ENCODE assay signal across 2 cellular contexts in the genomic region with DNA sequence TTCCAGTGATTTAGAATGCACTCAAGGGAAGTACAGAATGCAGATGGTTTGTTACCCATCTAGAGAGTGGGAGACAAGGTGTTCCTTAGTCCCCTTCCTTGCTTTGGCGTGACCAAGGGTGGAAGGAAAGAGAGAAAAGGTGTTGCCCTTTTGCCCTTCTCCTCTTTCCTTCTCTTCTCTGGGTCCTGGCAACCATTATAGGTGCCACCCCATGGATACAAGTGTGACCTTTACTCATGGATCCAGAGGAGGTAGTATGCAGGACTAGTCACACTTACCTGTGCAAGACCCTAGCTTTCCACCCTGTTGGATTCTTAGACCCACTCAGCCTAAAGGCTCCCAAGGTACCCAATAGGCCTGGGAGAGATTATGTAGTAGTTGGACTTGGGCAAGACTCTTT.
TF ChIP-seq lines count a peak whose summit lies in the region.

No MANE protein-coding gene starts in this region.

TF ChIP-seq in HCT116, 20 proteins besides CTCF, POLR2A, EP300 and RAD21:
- TF ChIP-seq YY1 (IDR thresholded peaks at IDR 0.05; ENCODE audit: extremely low read depth, insufficient replicate concordance, low read depth, low read length) (peak; percentile 58), ELF1 (IDR thresholded peaks at IDR 0.05; ENCODE audit: borderline replicate concordance, low read depth) (no peak), TCF7L2 (IDR thresholded peaks at IDR 0.05; ENCODE audit: borderline replicate concordance, extremely low read depth, insufficient read depth, insufficient read length) (no peak), POLR2AphosphoS5 (IDR thresholded peaks at IDR 0.05; ENCODE audit: low read depth, low read length) (peak; percentile 28; the same call in 1 of the 2 replicates), EGR1 (IDR thresholded peaks at IDR 0.05; ENCODE audit: low read depth) (no peak), CBX3 (IDR thresholded peaks at IDR 0.05; ENCODE audit: low read depth) (peak; percentile 100), SP1 (IDR thresholded peaks at IDR 0.05; ENCODE audit: low read depth) (0 out of 2 replicates have a peak, but pooled peaks have one; percentile 14)
- TF ChIP-seq, protein P1, sequence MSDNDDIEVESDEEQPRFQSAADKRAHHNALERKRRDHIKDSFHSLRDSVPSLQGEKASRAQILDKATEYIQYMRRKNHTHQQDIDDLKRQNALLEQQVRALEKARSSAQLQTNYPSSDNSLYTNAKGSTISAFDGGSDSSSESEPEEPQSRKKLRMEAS (IDR thresholded peaks at IDR 0.05) = 0 out of 2 replicates have a peak, but pooled peaks have one; percentile 15
TF ChIP-seq in HCT116: peak in this region for 5.

TF ChIP-seq in HepG2, 621 proteins besides CTCF, POLR2A, EP300 and RAD21 (continues in another document):
- TF ChIP-seq ZNF331 (CRISPR knock-in tag; IDR thresholded peaks at IDR 0.05) (peak; percentile 61), IKZF1 (IDR thresholded peaks at IDR 0.05) (no peak), TIGD3 (CRISPR knock-in tag; IDR thresholded peaks at IDR 0.05; ENCODE audit: borderline replicate concordance) (no peak), MXD1 (CRISPR knock-in tag; IDR thresholded peaks at IDR 0.05) (no peak), RBAK (CRISPR knock-in tag; IDR thresholded peaks at IDR 0.05) (no peak), SOX13 (IDR thresholded peaks at IDR 0.05) (0 out of 2 replicates have a peak, but pooled peaks have one; percentile 13), SOX13 (CRISPR knock-in tag; conservative IDR thresholded peaks at IDR 0.05 in 1 of 2, IDR thresholded peaks at IDR 0.05 in 1 of 2) (no peak), XRCC5 (optimal IDR thresholded peaks at IDR 0.05; ENCODE audit: low read length) (peak; percentile 91), ZMYM2 (CRISPR knock-in tag; IDR thresholded peaks at IDR 0.05) (peak; percentile 64; the same call in 1 of the 2 replicates), NFIB (CRISPR knock-in tag; IDR thresholded peaks at IDR 0.05; ENCODE audit: borderline replicate concordance) (no peak), BCL6 (CRISPR knock-in tag; IDR thresholded peaks at IDR 0.05) (no peak), ZNF614 (CRISPR knock-in tag; IDR thresholded peaks at IDR 0.05; ENCODE audit: borderline replicate concordance) (no peak), PHF21A (CRISPR knock-in tag; IDR thresholded peaks at IDR 0.05) (peak; percentile 17; the same call in 1 of the 2 replicates), HNRNPL (IDR thresholded peaks at IDR 0.05; ENCODE audit: low read depth, low read length) (no peak), CBX1 (IDR thresholded peaks at IDR 0.05; ENCODE audit: low read depth) (peak; percentile 99), ZKSCAN1 (IDR thresholded peaks at IDR 0.05; ENCODE audit: low read length) (peak; percentile 75; the same call in 1 of the 2 replicates), CAMTA2 (CRISPR knock-in tag; IDR thresholded peaks at IDR 0.05; ENCODE audit: borderline replicate concordance) (no peak), ZNF317 (CRISPR knock-in tag; IDR thresholded peaks at IDR 0.05) (0 out of 2 replicates have a peak, but pooled peaks have one; percentile 32), ARNTL (CRISPR knock-in tag; IDR thresholded peaks at IDR 0.05) (no peak), ZNF12 (CRISPR knock-in tag; IDR thresholded peaks at IDR 0.05) (0 out of 2 replicates have a peak, but pooled peaks have one; percentile 39), TOPORS (CRISPR knock-in tag; IDR thresholded peaks at IDR 0.05) (peak; percentile 99), ZNF616 (CRISPR knock-in tag; IDR thresholded peaks at IDR 0.05; ENCODE audit: low read depth) (peak; percentile 100), ZMAT3 (CRISPR knock-in tag; conservative IDR thresholded peaks at IDR 0.05) (no peak), ZFP1 (CRISPR knock-in tag; IDR thresholded peaks at IDR 0.05) (peak; percentile 57; the same call in 1 of the 2 replicates), CERS6 (CRISPR knock-in tag; IDR thresholded peaks at IDR 0.05) (no peak), SETDB1 (CRISPR knock-in tag; IDR thresholded peaks at IDR 0.05; ENCODE audit: borderline replicate concordance) (peak; percentile 97), ZNF280D (CRISPR knock-in tag; IDR thresholded peaks at IDR 0.05) (peak; percentile 100), GLI4 (CRISPR knock-in tag; IDR thresholded peaks at IDR 0.05; ENCODE audit: borderline replicate concordance) (no peak), SP140L (CRISPR knock-in tag; IDR thresholded peaks at IDR 0.05; ENCODE audit: borderline replicate concordance) (no peak), FOXP1 (IDR thresholded peaks at IDR 0.05) (no peak), FOXP1 (CRISPR knock-in tag; IDR thresholded peaks at IDR 0.05) (no peak), SIX1 (CRISPR knock-in tag; IDR thresholded peaks at IDR 0.05; ENCODE audit: borderline replicate concordance) (no peak), KDM1A (CRISPR knock-in tag; IDR thresholded peaks at IDR 0.05) (0 out of 2 replicates have a peak, but pooled peaks have one; percentile 42), CCAR2 (optimal IDR thresholded peaks at IDR 0.05; ENCODE audit: low read depth, low read length) (peak; percentile 38), EHMT2 (IDR thresholded peaks at IDR 0.05; ENCODE audit: borderline replicate concordance, low read depth, low read length) (no peak)
- TF ChIP-seq, protein P2, sequence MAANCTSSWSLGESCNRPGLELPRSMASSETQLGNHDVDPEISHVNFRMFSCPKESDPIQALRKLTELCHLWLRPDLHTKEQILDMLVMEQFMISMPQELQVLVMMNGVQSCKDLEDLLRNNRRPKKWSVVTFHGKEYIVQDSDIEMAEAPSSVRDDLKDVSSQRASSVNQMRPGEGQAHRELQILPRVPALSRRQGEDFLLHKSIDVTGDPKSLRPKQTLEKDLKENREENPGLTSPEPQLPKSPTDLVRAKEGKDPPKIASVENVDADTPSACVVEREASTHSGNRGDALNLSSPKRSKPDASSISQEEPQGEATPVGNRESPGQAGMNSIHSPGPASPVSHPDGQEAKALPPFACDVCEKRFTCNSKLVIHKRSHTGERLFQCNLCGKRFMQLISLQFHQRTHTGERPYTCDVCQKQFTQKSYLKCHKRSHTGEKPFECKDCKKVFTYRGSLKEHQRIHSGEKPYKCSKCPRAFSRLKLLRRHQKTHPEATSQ (CRISPR knock-in tag; IDR thresholded peaks at IDR 0.05; ENCODE audit: borderline replicate concordance) = peak; percentile 39; the same call in 1 of the 2 replicates
- TF ChIP-seq, protein P3, sequence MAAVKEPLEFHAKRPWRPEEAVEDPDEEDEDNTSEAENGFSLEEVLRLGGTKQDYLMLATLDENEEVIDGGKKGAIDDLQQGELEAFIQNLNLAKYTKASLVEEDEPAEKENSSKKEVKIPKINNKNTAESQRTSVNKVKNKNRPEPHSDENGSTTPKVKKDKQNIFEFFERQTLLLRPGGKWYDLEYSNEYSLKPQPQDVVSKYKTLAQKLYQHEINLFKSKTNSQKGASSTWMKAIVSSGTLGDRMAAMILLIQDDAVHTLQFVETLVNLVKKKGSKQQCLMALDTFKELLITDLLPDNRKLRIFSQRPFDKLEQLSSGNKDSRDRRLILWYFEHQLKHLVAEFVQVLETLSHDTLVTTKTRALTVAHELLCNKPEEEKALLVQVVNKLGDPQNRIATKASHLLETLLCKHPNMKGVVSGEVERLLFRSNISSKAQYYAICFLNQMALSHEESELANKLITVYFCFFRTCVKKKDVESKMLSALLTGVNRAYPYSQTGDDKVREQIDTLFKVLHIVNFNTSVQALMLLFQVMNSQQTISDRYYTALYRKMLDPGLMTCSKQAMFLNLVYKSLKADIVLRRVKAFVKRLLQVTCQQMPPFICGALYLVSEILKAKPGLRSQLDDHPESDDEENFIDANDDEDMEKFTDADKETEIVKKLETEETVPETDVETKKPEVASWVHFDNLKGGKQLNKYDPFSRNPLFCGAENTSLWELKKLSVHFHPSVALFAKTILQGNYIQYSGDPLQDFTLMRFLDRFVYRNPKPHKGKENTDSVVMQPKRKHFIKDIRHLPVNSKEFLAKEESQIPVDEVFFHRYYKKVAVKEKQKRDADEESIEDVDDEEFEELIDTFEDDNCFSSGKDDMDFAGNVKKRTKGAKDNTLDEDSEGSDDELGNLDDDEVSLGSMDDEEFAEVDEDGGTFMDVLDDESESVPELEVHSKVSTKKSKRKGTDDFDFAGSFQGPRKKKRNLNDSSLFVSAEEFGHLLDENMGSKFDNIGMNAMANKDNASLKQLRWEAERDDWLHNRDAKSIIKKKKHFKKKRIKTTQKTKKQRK (IDR thresholded peaks at IDR 0.05; ENCODE audit: low read length) = peak; percentile 69; the same call in 1 of the 2 replicates
- TF ChIP-seq, protein P4, sequence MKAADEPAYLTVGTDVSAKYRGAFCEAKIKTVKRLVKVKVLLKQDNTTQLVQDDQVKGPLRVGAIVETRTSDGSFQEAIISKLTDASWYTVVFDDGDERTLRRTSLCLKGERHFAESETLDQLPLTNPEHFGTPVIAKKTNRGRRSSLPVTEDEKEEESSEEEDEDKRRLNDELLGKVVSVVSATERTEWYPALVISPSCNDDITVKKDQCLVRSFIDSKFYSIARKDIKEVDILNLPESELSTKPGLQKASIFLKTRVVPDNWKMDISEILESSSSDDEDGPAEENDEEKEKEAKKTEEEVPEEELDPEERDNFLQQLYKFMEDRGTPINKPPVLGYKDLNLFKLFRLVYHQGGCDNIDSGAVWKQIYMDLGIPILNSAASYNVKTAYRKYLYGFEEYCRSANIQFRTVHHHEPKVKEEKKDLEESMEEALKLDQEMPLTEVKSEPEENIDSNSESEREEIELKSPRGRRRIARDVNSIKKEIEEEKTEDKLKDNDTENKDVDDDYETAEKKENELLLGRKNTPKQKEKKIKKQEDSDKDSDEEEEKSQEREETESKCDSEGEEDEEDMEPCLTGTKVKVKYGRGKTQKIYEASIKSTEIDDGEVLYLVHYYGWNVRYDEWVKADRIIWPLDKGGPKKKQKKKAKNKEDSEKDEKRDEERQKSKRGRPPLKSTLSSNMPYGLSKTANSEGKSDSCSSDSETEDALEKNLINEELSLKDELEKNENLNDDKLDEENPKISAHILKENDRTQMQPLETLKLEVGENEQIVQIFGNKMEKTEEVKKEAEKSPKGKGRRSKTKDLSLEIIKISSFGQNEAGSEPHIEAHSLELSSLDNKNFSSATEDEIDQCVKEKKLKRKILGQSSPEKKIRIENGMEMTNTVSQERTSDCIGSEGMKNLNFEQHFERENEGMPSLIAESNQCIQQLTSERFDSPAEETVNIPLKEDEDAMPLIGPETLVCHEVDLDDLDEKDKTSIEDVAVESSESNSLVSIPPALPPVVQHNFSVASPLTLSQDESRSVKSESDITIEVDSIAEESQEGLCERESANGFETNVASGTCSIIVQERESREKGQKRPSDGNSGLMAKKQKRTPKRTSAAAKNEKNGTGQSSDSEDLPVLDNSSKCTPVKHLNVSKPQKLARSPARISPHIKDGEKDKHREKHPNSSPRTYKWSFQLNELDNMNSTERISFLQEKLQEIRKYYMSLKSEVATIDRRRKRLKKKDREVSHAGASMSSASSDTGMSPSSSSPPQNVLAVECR (CRISPR knock-in tag; IDR thresholded peaks at IDR 0.05; ENCODE audit: borderline replicate concordance) = 0 out of 2 replicates have a peak, but pooled peaks have one; percentile 15
